ENCODE assay signal across 10 cellular contexts in the genomic region with DNA sequence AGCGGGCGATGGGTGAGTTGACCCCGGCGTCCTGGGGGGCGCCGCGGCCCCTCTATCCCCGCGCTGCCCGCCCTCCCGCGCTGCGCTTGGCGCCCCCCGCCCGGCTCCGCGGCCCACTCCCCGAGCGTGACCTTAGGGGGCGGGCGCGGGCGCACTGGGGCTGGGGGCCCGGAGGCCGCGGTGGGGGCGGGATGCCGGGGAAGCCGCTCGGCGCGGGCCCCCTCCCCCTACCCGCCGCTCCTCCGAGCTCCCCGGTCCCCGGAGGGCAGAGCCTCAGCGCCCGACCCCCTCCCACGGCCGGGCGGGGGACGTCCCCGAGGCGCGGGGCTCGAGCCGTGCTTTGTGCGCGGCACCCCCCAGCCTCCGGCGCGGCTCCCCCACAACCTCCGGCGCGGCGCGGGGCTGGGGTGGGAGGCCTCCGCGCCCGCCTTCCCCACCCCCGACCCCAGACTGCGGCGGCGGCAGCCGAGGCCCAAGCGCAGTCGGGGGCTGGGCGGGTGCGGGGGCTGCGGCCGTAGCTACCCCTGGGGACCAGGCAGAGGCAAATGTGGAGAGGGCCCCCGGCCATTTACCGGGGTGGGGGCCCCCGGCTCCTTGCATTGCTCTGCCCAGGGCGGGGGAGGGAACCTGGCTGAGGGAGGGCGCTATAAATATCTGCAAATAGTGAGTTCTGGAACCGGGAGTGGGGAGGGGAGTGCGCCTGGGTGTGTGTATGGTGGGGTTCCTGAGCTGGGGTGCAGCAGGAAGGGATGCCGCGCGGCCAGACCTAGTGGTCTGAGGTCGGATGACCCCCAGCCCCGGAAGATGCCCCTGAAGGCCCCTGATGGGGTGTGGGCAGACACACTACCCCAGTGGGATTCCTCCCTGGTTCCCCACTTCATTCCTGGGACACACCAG. TPM values are rescaled to one million over a fixed set of nuclear protein-coding genes. Genes with fewer than 3 reads are reported as not detected.
A peak's percentile ranks its signal among the peaks of the same experiment; 100 is the strongest.
DNase-seq lines count a peak whose midpoint lies in the region; ATAC-seq and TF ChIP-seq lines count a peak whose summit lies in the region.
"Had no signal": no experiment of that assay in that cellular context is flagged by ENCODE, and none has a peak within 500 bp of the region (broad histone marks: within the 10 kb centered on the region; RNA-seq: fewer than 3 reads in every experiment).

No MANE protein-coding gene starts in this region.

- 1 to 2% (median 1%) methylated on average over 26 to 85 of the region's 85 CpGs for WGBS in spleen, 5 donors
- 3 to 4% methylated on average over 66 to 81 of the region's 85 CpGs; no CpG with 5 or more reads in 2 of the 4 donors for WGBS in adrenal gland, 4 donors

- H3K27me3 ChIP-seq in WERI-Rb-1 (ENCODE audit: insufficient read depth, low read depth, severe bottlenecking) (no peaks in the 10 kb centered on the region), left ventricle myocardium inferior (ENCODE audit: low read depth) (peaks cover 26% of the 10 kb centered on the region), spleen (replicated peaks in 1 of 7) (peaks cover 0 to 41% (median 24%) of the 10 kb centered on the region in 7 donors), adrenal gland (peaks cover 26% of the 10 kb centered on the region), osteoblast (ENCODE audit: insufficient read depth, low read length) (peaks cover 45% of the 10 kb centered on the region)

- ATAC-seq in HG03175 (IDR thresholded peaks at IDR 0.05; ENCODE audit: unreplicated experiment): no peak
- ATAC-seq in HG03039 (IDR thresholded peaks at IDR 0.05; ENCODE audit: unreplicated experiment): no peak
- ATAC-seq: left colon had no signal

- no peak overlapping the region for H3K4me2 ChIP-seq in osteoblast (ENCODE audit: insufficient read depth, low read length)

- TF ChIP-seq POLR2A in GM18526 (IDR thresholded peaks at IDR 0.05; ENCODE audit: extremely low read depth, insufficient read length) (peak; percentile 30), spleen (IDR thresholded peaks at IDR 0.05) (no peak), adrenal gland (IDR thresholded peaks at IDR 0.05) (no peak)

- no peaks in the 10 kb centered on the region for H4K20me1 ChIP-seq in osteoblast (ENCODE audit: insufficient read depth, low read length)

- H3K36me3 ChIP-seq in WERI-Rb-1: no peaks in the 10 kb centered on the region
- no peaks in the 10 kb centered on the region for H3K36me3 ChIP-seq in left ventricle myocardium inferior
- H3K36me3 ChIP-seq in spleen: no peaks in the 10 kb centered on the region
- no peaks in the 10 kb centered on the region for H3K36me3 ChIP-seq in adrenal gland (replicated peaks in 1 of 2)
- no peaks in the 10 kb centered on the region for H3K36me3 ChIP-seq in osteoblast (ENCODE audit: insufficient read depth, low read length)

- TF ChIP-seq CTCF in WERI-Rb-1 (IDR thresholded peaks at IDR 0.05; ENCODE audit: low read depth, low read length) (no peak), left ventricle myocardium inferior (IDR thresholded peaks at IDR 0.05; ENCODE audit: borderline replicate concordance) (no peak), spleen (IDR thresholded peaks at IDR 0.05 in 8 of 11, conservative IDR thresholded peaks at IDR 0.05 in 3 of 11) (no peak), adrenal gland (IDR thresholded peaks at IDR 0.05) (no peak), osteoblast (IDR thresholded peaks at IDR 0.05; ENCODE audit: extremely low read depth, low read depth, low read length) (no peak)

- peak overlapping the region; percentile 76 for H3K27ac ChIP-seq in WERI-Rb-1
- H3K27ac ChIP-seq in left ventricle myocardium inferior (replicated peaks): peak overlapping the region; percentile 84
- peak overlapping the region in 7 of 8 donors; percentile 13 to 86 (median 71) for H3K27ac ChIP-seq in spleen
- H3K27ac ChIP-seq in adrenal gland: peak overlapping the region in 1 of 5 donors; percentile 55
- no peak overlapping the region for H3K27ac ChIP-seq in osteoblast (ENCODE audit: low read depth, low read length)

- H3K9me3 ChIP-seq in WERI-Rb-1 (ENCODE audit: severe bottlenecking): no peaks in the 10 kb centered on the region
- H3K9me3 ChIP-seq in left ventricle myocardium inferior (replicated peaks): no peaks in the 10 kb centered on the region
- no peaks in the 10 kb centered on the region for H3K9me3 ChIP-seq in spleen
- H3K9me3 ChIP-seq in adrenal gland (replicated peaks in 1 of 3): no peaks in the 10 kb centered on the region
- no peaks in the 10 kb centered on the region for H3K9me3 ChIP-seq in osteoblast (ENCODE audit: low read depth, low read length)

- no peak for DNase-seq in WERI-Rb-1
- DNase-seq in left ventricle myocardium inferior: no peak
- peak; percentile 77 for DNase-seq in spleen
- DNase-seq in adrenal gland: no peak
- DNase-seq in osteoblast (ENCODE audit: insufficient read length, low spot score, missing footprints): no peak
- DNase-seq: activated CD4-positive, CD25-positive, alpha-beta regulatory T cell treated with anti-CD3 and anti-CD28 coated beads, Interleukin-2, amount 50 U/mL, for 72 hours; left colon had no signal

- H2AFZ ChIP-seq in osteoblast (ENCODE audit: low read length): no peak overlapping the region

- intact Hi-C loops in left ventricle myocardium inferior (cut with micrococcal nuclease): no loop called here
- intact Hi-C loops in spleen (cut with DNase I; ENCODE audit: low total_unique reads): no loop called here
- intact Hi-C loops in adrenal gland (cut with DNase I): no loop called here

- no peaks in the 10 kb centered on the region for H3K79me2 ChIP-seq in osteoblast (ENCODE audit: insufficient read depth, low read length)

- H3K4me1 ChIP-seq in left ventricle myocardium inferior (peaks cover 29% of the 10 kb centered on the region), spleen (peaks cover 7 to 60% (median 36%) of the 10 kb centered on the region in 6 donors), adrenal gland (replicated peaks in 1 of 2) (peaks cover 0 to under 1% of the 10 kb centered on the region in 2 donors), osteoblast (ENCODE audit: insufficient read depth, low read length) (no peaks in the 10 kb centered on the region)

- H3K4me3 ChIP-seq in WERI-Rb-1 (ENCODE audit: low read depth, low read length): peak overlapping the region; percentile 68
- H3K4me3 ChIP-seq in left ventricle myocardium inferior: peak overlapping the region; percentile 75
- H3K4me3 ChIP-seq in spleen: peak overlapping the region; percentile 27 to 75 (median 38)
- peak overlapping the region in 1 of 4 donors; percentile 66 for H3K4me3 ChIP-seq in adrenal gland
- H3K4me3 ChIP-seq in osteoblast (ENCODE audit: insufficient read depth, low read length): no peak overlapping the region

RNA-seq across cellular contexts. Expression of a gene that starts 1.0 kb away (rescaled TPM):
- total RNA-seq in left ventricle myocardium inferior: 3.2 TPM
- 10 to 100 TPM in 4 of 7 donors, 1 to 10 TPM in 3; 8.1 to 14.4 (median 10.6) TPM for total RNA-seq in spleen
- 1 to 10 TPM; 1.3 to 4.2 (median 1.5) TPM for polyA plus RNA-seq in spleen
- 1 to 10 TPM; 1.0 to 6.9 (median 2.4) TPM for total RNA-seq in adrenal gland
- 1 to 10 TPM in 2 of 3 donors, under 1 TPM in 1; 0.42 to 1.4 (median 1.2) TPM for polyA plus RNA-seq in adrenal gland
- under 0.01 TPM in 1 of 2 replicates, not detected in the other for total RNA-seq in osteoblast

RNA-seq across cellular contexts. Expression of a gene that starts 44.3 kb away (rescaled TPM):
- total RNA-seq in left ventricle myocardium inferior: 15.5 TPM
- total RNA-seq in spleen: 10 to 100 TPM; 24.4 to 31.4 (median 27.5) TPM
- polyA plus RNA-seq in spleen: 10 to 100 TPM in 1 of 3 donors, 1 to 10 TPM in 2; 5.8 to 11.2 (median 6.7) TPM
- 10 to 100 TPM; 24.4 to 44.2 (median 26.9) TPM for total RNA-seq in adrenal gland
- polyA plus RNA-seq in adrenal gland: 10 to 100 TPM in 1 of 3 donors, 1 to 10 TPM in 2; 5.1 to 27.0 (median 6.9) TPM
- total RNA-seq in osteoblast: 21.8 and 23.5 TPM in 2 replicates

RNA-seq across cellular contexts. Expression of a gene that starts 58.2 kb away (rescaled TPM):
- total RNA-seq in left ventricle myocardium inferior (19.4 TPM), spleen (10 to 100 TPM; 19.3 to 34.8 (median 25.0) TPM), adrenal gland (10 to 100 TPM; 16.7 to 38.0 (median 24.9) TPM), osteoblast (12.7 TPM in 2 replicates)
- polyA plus RNA-seq in spleen (10 to 100 TPM; 12.4 to 20.2 (median 12.6) TPM), adrenal gland (10 to 100 TPM in 2 of 3 donors, 1 to 10 TPM in 1; 9.3 to 31.4 (median 20.6) TPM)
